Comparison of ENCODE assay signal across 8 cellular contexts in genomic region chr6:131135244-131136020, GRCh38. TPM values are rescaled to one million over a fixed set of nuclear protein-coding genes. Genes with fewer than 3 reads are reported as not detected.
DNase-seq lines count a peak whose midpoint lies in the region; ATAC-seq and TF ChIP-seq lines count a peak whose summit lies in the region.

AKAP7 (plus strand) TSS chr6:131135467; CDS start chr6:131135764, 297 bp downstream.

- peaks cover 6% of the 10 kb centered on the region for H3K27me3 Mint-ChIP-seq in neural progenitor cell (ENCODE audit: insufficient read depth, low read depth)

- H3K4me3 ChIP-seq in RWPE2 (ENCODE audit: severe bottlenecking) (peak within 1 kb of the TSS; percentile 75), neural progenitor cell (peak within 1 kb of the TSS; percentile 58)

- peaks cover 3% of the 10 kb centered on the region for H3K36me3 Mint-ChIP-seq in neural progenitor cell

- peak within 1 kb of the TSS; percentile 39 for H3K27ac ChIP-seq in RWPE2 (ENCODE audit: poor library complexity, severe bottlenecking)
- peak within 1 kb of the TSS; percentile 50 for H3K27ac ChIP-seq in neural progenitor cell

- H3K27ac Mint-ChIP-seq in neural progenitor cell, result peak within 1 kb of the TSS; percentile 87

- ATAC-seq in GM18909 (IDR thresholded peaks at IDR 0.05; ENCODE audit: poor library complexity, unreplicated experiment), result peak; percentile 76
- ATAC-seq in HG03135 (IDR thresholded peaks at IDR 0.05; ENCODE audit: unreplicated experiment), result peak; percentile 76
- ATAC-seq in RWPE2 (ENCODE audit: low read depth), result peak; percentile 77

- H3K4me3 Mint-ChIP-seq in neural progenitor cell, result peak within 1 kb of the TSS; percentile 87

- peak within 1 kb of the TSS; percentile 39 for H3K9ac ChIP-seq in neural progenitor cell

- peaks cover 12% of the 10 kb centered on the region for H3F3A ChIP-seq in neural progenitor cell (ENCODE audit: low read depth)

- peak within 1 kb of the TSS; percentile 99 for H2AFZ ChIP-seq in neural progenitor cell (replicated peaks)

- H3K27me3 ChIP-seq in RWPE2 (ENCODE audit: insufficient read depth, poor library complexity, severe bottlenecking), result no peaks in the 10 kb centered on the region
- H3K27me3 ChIP-seq in neural progenitor cell, result peaks cover 20% of the 10 kb centered on the region

- peak; percentile 92 for DNase-seq in AG08396 (ENCODE audit: low spot score)
- peak; percentile 71 for DNase-seq in RWPE2 (ENCODE audit: low spot score)
- DNase-seq in activated naive CD4-positive, alpha-beta T cell treated with Interleukin-2 at 50 U/mL for 16 hours, result peak; percentile 57
- peak; percentile 61 for DNase-seq in foreskin melanocyte
- peak; percentile 91 for DNase-seq in neural progenitor cell (ENCODE audit: low spot score)
- DNase-seq in stromal cell of bone marrow (ENCODE audit: low read depth), result peak; percentile 28

- no peaks in the 10 kb centered on the region for H3K36me3 ChIP-seq in RWPE2 (ENCODE audit: low read depth)
- H3K36me3 ChIP-seq in neural progenitor cell, result no peaks in the 10 kb centered on the region

- no peaks in the 10 kb centered on the region for H3K79me2 ChIP-seq in neural progenitor cell (ENCODE audit: low read depth)

- TF ChIP-seq CTCF in RWPE2 (IDR thresholded peaks at IDR 0.05; ENCODE audit: poor library complexity, severe bottlenecking), result no peak
- no peak for TF ChIP-seq CTCF in neural progenitor cell (IDR thresholded peaks at IDR 0.05)

- H3K4me1 Mint-ChIP-seq in neural progenitor cell, result peaks cover 21% of the 10 kb centered on the region

- H3K4me2 ChIP-seq in neural progenitor cell, result peak within 1 kb of the TSS; percentile 87

- no peaks in the 10 kb centered on the region for H3K9me3 ChIP-seq in RWPE2 (ENCODE audit: severe bottlenecking)
- no peaks in the 10 kb centered on the region for H3K9me3 ChIP-seq in neural progenitor cell (ENCODE audit: low read depth)

- peaks cover 4% of the 10 kb centered on the region for H3K9me3 Mint-ChIP-seq in neural progenitor cell

- H3K4me1 ChIP-seq in RWPE2 (ENCODE audit: insufficient read depth, poor library complexity, severe bottlenecking) (peaks cover 3% of the 10 kb centered on the region), neural progenitor cell (peaks cover 7% of the 10 kb centered on the region)

- H4K20me1 ChIP-seq in neural progenitor cell (ENCODE audit: low read depth), result no peaks in the 10 kb centered on the region

RNA-seq across cellular contexts. Expression of gene AKAP7, which starts in this region (rescaled TPM):
- total RNA-seq in neural progenitor cell (ENCODE audit: low replicate concordance), result 8.3 and 15.5 TPM in 2 replicates

Comparison
In these comparisons a context has a peak if more than half of its experiments do, and no peak if none do; other contexts are left out.
1. Peak in every context shown above with its lines: DNase-seq, ATAC-seq, H3K4me3 ChIP-seq and H3K27ac ChIP-seq.
2. DNase-seq: peak in every context shown above with its lines; median percentile 92 in AG08396; 91 in neural progenitor cell; 71 in RWPE2; 61 in foreskin melanocyte; 57 in activated naive CD4-positive, alpha-beta T cell treated with Interleukin-2 at 50 U/mL for 16 hours; 28 in stromal cell of bone marrow.